In the genomic region with DNA sequence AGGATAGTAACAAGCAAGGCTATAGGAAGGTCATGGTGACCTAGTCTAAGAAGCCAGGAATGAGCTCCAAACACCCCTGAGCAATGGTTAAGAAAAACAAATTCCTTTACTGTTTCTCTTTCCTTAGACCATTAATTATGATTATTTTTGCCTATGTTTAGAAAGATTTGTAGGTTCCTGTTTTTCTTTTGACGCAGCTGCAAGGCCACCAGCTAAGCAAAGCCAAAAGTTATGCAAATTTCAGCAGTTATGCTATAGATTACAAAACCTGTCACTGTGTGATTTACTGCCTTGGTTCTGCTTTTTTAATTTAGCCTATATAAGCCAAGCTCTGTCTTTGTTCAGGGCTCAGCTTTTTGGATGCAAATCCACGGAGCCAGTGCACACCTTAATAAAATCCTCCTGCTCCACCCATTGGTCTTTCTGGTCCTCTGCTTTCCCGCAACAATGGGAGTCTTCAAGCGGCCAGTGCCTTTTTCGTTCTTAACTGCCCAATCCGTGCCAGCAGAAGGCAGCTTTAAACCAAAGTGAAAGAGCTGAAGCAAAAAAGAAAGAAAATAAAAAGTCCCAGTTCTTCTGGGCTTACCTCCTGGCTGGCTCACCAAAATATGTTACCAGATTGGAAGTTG, we compare ENCODE assay signal across 8 cellular contexts. TPM values are rescaled to one million over a fixed set of nuclear protein-coding genes. Genes with fewer than 3 reads are reported as not detected.
DNase-seq lines count a peak whose midpoint lies in the region; ATAC-seq and TF ChIP-seq lines count a peak whose summit lies in the region.

No MANE protein-coding gene starts in this region.

- peaks cover 12% of the 10 kb centered on the region for H3K4me1 Mint-ChIP-seq in progenitor cell of endocrine pancreas (ENCODE audit: low read depth)
- peaks cover 28 to 31% of the 10 kb centered on the region in 2 experiments for H3K4me1 Mint-ChIP-seq in H9

- no peak overlapping the region for H3K56ac ChIP-seq in H9 (ENCODE audit: insufficient read length, low read depth, low read length)

- H3K23me2 ChIP-seq in H9 (ENCODE audit: insufficient read length, low read depth, low read length, poor library complexity, severe bottlenecking) = no peaks in the 10 kb centered on the region

- H3K4me2 ChIP-seq in PC-3 (ENCODE audit: low read length) (peak overlapping the region; percentile 96), H9 (ENCODE audit: insufficient read depth, insufficient read length, low read length) (no peak overlapping the region)

- H2AK5ac ChIP-seq in H9 (ENCODE audit: insufficient read length, low read length) = no peak overlapping the region

- H3K79me2 ChIP-seq in PC-3 (ENCODE audit: low read length) (peaks cover 32% of the 10 kb centered on the region), H9 (ENCODE audit: insufficient read depth, low read length) (no peaks in the 10 kb centered on the region)

- H3K23ac ChIP-seq in H9 (ENCODE audit: insufficient read length, low read depth, low read length) = no peak overlapping the region

- peak overlapping the region; percentile 29 for H3K27ac Mint-ChIP-seq in progenitor cell of endocrine pancreas
- H3K27ac Mint-ChIP-seq in H9 = no peak overlapping the region

- no peak overlapping the region for H2BK120ac ChIP-seq in H9 (ENCODE audit: low read depth, low read length, poor library complexity, severe bottlenecking)

- H4K8ac ChIP-seq in H9 (replicated peaks; ENCODE audit: insufficient read length, low read depth, low read length) = no peak overlapping the region

- H2AFZ ChIP-seq in PC-3 (ENCODE audit: low read length) (peak overlapping the region; percentile 44), H9 (ENCODE audit: low read length) (no peak overlapping the region)

- H3K4me1 ChIP-seq in PC-3 (ENCODE audit: insufficient read depth, low read length) = peaks cover 30% of the 10 kb centered on the region
- peaks cover 2% of the 10 kb centered on the region; the same call in 1 of the 2 replicates for H3K4me1 ChIP-seq in H9 (ENCODE audit: insufficient read depth, low read length)

- H3K9ac ChIP-seq in PC-3 (ENCODE audit: low read length) (peak overlapping the region; percentile 9; the same call in 1 of the 2 replicates), H9 (ENCODE audit: extremely low read depth, insufficient read length, low read length) (no peak overlapping the region)

- H2BK20ac ChIP-seq in H9 (ENCODE audit: low read depth, low read length, poor library complexity, severe bottlenecking) = no peak overlapping the region

- H3K36me3 Mint-ChIP-seq in progenitor cell of endocrine pancreas (ENCODE audit: insufficient read depth) (peaks cover under 1% of the 10 kb centered on the region), H9 (ENCODE audit: insufficient read depth in 1 of 3, low read depth in 3 of 3) (peaks cover 0 to 8% (median 0%) of the 10 kb centered on the region in 3 experiments; a peak in 5 of 7 replicates)

- no peak overlapping the region for H3T11ph ChIP-seq in H9 (ENCODE audit: low read length)

- no peak overlapping the region for H2BK5ac ChIP-seq in H9 (ENCODE audit: insufficient read length, low read length)

- intact Hi-C loops in PC-3 (cut with micrococcal nuclease) = loop anchor here (5.0 to 10.0 kb wide), 3 partner anchors 85 to 437 kb away; partner anchors contain the start of gene AASDH

- H3K14ac ChIP-seq in H9 (ENCODE audit: insufficient read depth, low read length) = no peak overlapping the region

- TF ChIP-seq CTCF in PC-3 (conservative IDR thresholded peaks at IDR 0.05; ENCODE audit: low read depth, low read length) (no peak), progenitor cell of endocrine pancreas (IDR thresholded peaks at IDR 0.05; ENCODE audit: unreplicated experiment) (no peak), H9 (conservative IDR thresholded peaks at IDR 0.05) (no peak)

- H3K4me3 ChIP-seq in PC-3 (ENCODE audit: low read length) = peak overlapping the region; percentile 81; the same call in 1 of the 2 replicates

- no CpG with 5 or more reads among the region's 6 CpGs for WGBS in H9 (ENCODE audit: extremely low coverage, insufficient read length, low lambda C conversion rate)

- H3K27ac ChIP-seq in PC-3 (ENCODE audit: low read length) = peak overlapping the region; percentile 93
- no peak overlapping the region for H3K27ac ChIP-seq in H9 (ENCODE audit: insufficient read length, low read depth, low read length)

- H3K27me3 ChIP-seq in PC-3 (ENCODE audit: low read length) = no peaks in the 10 kb centered on the region
- H3K27me3 ChIP-seq in H9 (ENCODE audit: insufficient read depth, low read length) = no peaks in the 10 kb centered on the region

- H3K4me3 Mint-ChIP-seq in progenitor cell of endocrine pancreas (ENCODE audit: low read depth) (no peak overlapping the region), H9 (no peak overlapping the region)

- H4K20me1 ChIP-seq in PC-3 (ENCODE audit: low read length) (no peaks in the 10 kb centered on the region), H9 (ENCODE audit: control insufficient read depth, insufficient read depth, insufficient read length) (no peaks in the 10 kb centered on the region)

- H3K27me3 Mint-ChIP-seq in progenitor cell of endocrine pancreas (no peaks in the 10 kb centered on the region), H9 (ENCODE audit: low read depth) (no peaks in the 10 kb centered on the region; the same call in 1 of the 2 replicates)

- ATAC-seq in HG02938 (IDR thresholded peaks at IDR 0.05; ENCODE audit: unreplicated experiment) (peak; percentile 40), PC-3 (no peak)

- POLR2A ChIA-PET in PC-3 (lab: Charles Lee; ENCODE audit: unreplicated experiment) = no interaction called here

- no peak overlapping the region for H4K91ac ChIP-seq in H9 (ENCODE audit: insufficient read length, low read depth, low read length)

- CTCF ChIA-PET in PC-3 (lab: Charles Lee) = interaction anchor here (0.6 to 1.2 kb wide), 2 partner anchors 9 to 22 kb away, joined by 4 to 6 read pairs; no protein-coding TSS in a partner anchor

- no peak overlapping the region for H3K4ac ChIP-seq in H9 (ENCODE audit: low read depth, low read length)

- peak; percentile 5 for DNase-seq in stimulated activated CD4-positive, alpha-beta T cell treated with anti-CD3 and anti-CD28 coated beads, Interleukin-4, amount 100 ng/mL, for 1 hour
- no peak for DNase-seq in stimulated activated CD4-positive, alpha-beta T cell treated with anti-CD3 and anti-CD28 coated beads, Interleukin-4, amount 100 ng/mL, for 4 hours
- DNase-seq in PC-3 = no peak
- peak; percentile 26 for DNase-seq in dermis blood vessel endothelial cell
- DNase-seq in progenitor cell of endocrine pancreas (ENCODE audit: low spot score, unreplicated experiment) = no peak
- DNase-seq in H9 = no peak
- no peak for DNase-seq in stimulated activated naive CD4-positive, alpha-beta T cell treated with Interleukin-2 at 50 U/mL for 16 hours (lab: John Stamatoyannopoulos, UW)

- H3F3A ChIP-seq in PC-3 (ENCODE audit: low read length, unreplicated experiment) = peaks cover 4% of the 10 kb centered on the region

- no peak overlapping the region for H2BK15ac ChIP-seq in H9 (ENCODE audit: low read depth, low read length)

- H3K9me3 Mint-ChIP-seq in progenitor cell of endocrine pancreas (ENCODE audit: low read depth) (no peaks in the 10 kb centered on the region), H9 (no peaks in the 10 kb centered on the region; a peak in 1 of 5 replicates)

- H3K9me2 ChIP-seq in PC-3 (replicated peaks; ENCODE audit: low read length) = no peaks in the 10 kb centered on the region

- H3K18ac ChIP-seq in H9 (ENCODE audit: insufficient read length, low read depth, low read length) = no peak overlapping the region

- H2BK12ac ChIP-seq in H9 (ENCODE audit: insufficient read length, low read depth, low read length) = no peak overlapping the region

- H4K5ac ChIP-seq in H9 (ENCODE audit: insufficient read length, low read depth, low read length) = no peak overlapping the region

- H3K79me1 ChIP-seq in H9 (ENCODE audit: insufficient read depth, low read depth, low read length, poor library complexity, severe bottlenecking) = no peaks in the 10 kb centered on the region

- TSS peak; percentile 69 for BruUV-seq in PC-3 (replicated peaks; lab: Mats Ljungman, UMichigan)

- H3K36me3 ChIP-seq in PC-3 (ENCODE audit: low read depth, low read length) = peaks cover 4% of the 10 kb centered on the region; the same call in 1 of the 2 replicates

- H3K9me3 ChIP-seq in PC-3 (ENCODE audit: low read length) (no peaks in the 10 kb centered on the region), H9 (ENCODE audit: control insufficient read depth, low read depth, low read length) (no peaks in the 10 kb centered on the region)

RNA-seq across cellular contexts. Expression of gene CEP135, which starts 1.4 kb away (rescaled TPM):
- total RNA-seq in PC-3 (2014; rRNA removed) = 14.8 and 19.1 TPM in 2 replicates
- 9.8 and 11.9 TPM in 2 replicates for total RNA-seq in dermis blood vessel endothelial cell
- total RNA-seq in progenitor cell of endocrine pancreas = 14.5 and 15.5 TPM in 2 replicates
- total RNA-seq in H9 (2021) = 12.6 and 13.9 TPM in 2 replicates

Comparison
In these comparisons a context has a peak if more than half of its experiments do, and no peak if none do; other contexts are left out.
1. DNase-seq: peak in stimulated activated CD4-positive, alpha-beta T cell treated with anti-CD3 and anti-CD28 coated beads, Interleukin-4, amount 100 ng/mL, for 1 hour (single experiment) and dermis blood vessel endothelial cell (single experiment); none in stimulated activated CD4-positive, alpha-beta T cell treated with anti-CD3 and anti-CD28 coated beads, Interleukin-4, amount 100 ng/mL, for 4 hours (0 of 2), PC-3 (single experiment), progenitor cell of endocrine pancreas (single experiment), H9 (single experiment) and stimulated activated naive CD4-positive, alpha-beta T cell treated with Interleukin-2 at 50 U/mL for 16 hours (single experiment).